In genomic region chr17:37637956-37638355, GRCh38 we compare ENCODE assay signal across 1 cellular context.
TF ChIP-seq lines count a peak whose summit lies in the region.

No MANE protein-coding gene starts in this region.

TF ChIP-seq in HEK293, 187 proteins besides CTCF, POLR2A, EP300 and RAD21 (continued from another document):
- peak; percentile 64; the same call in 1 of the 2 replicates for TF ChIP-seq SCRT1 (tag by site-specific recombination; IDR thresholded peaks at IDR 0.05; ENCODE audit: borderline replicate concordance)
- TF ChIP-seq SCRT2 (tag by site-specific recombination; IDR thresholded peaks at IDR 0.05), result peak; percentile 83
